3 cellular contexts compared by ENCODE assay signal in the genomic region with DNA sequence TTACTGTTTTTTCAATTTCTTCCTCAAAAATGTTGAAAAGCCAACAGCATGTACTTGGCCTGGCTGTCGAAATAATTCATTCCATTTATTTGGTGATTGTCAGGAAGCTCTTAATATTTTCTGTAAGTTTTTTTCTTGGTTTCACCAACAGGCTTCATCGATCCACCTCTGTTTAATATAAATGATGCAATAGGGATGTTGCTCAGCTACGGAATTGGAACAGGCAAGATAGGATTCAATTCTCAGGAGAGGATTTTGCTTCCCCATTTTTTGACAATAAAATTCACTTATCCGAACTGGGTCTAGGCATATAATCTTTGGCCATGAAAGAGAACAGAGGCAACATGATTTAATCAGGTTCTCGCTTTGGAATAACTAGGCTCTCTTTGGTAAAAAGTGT.
TF ChIP-seq lines count a peak whose summit lies in the region.

No MANE protein-coding gene starts in this region.

TF ChIP-seq in IMR-90, 13 proteins besides CTCF, POLR2A, EP300 and RAD21:
- no peak for TF ChIP-seq NFE2L2 (IDR thresholded peaks at IDR 0.05; ENCODE audit: low read depth, low read length)
- peak; percentile 33 for TF ChIP-seq CEBPB (IDR thresholded peaks at IDR 0.05; ENCODE audit: low read depth, low read length)

TF ChIP-seq in H1, 55 proteins besides CTCF, POLR2A, EP300 and RAD21:
- TF ChIP-seq CEBPB (IDR thresholded peaks at IDR 0.05; ENCODE audit: low read depth, low read length) (0 out of 2 replicates have a peak, but pooled peaks have one; percentile 8), TAF7 (optimal IDR thresholded peaks at IDR 0.05; ENCODE audit: borderline replicate concordance, low read depth, low read length) (no peak)

TF ChIP-seq in liver, 16 proteins besides CTCF, POLR2A, EP300 and RAD21:
- no peak for TF ChIP-seq SP1 (IDR thresholded peaks at IDR 0.05)
- no peak for TF ChIP-seq EGR1 (IDR thresholded peaks at IDR 0.05; ENCODE audit: low read depth in 2 of 2)
- TF ChIP-seq FOXA2 (IDR thresholded peaks at IDR 0.05): no peak
- TF ChIP-seq NR2F2 (IDR thresholded peaks at IDR 0.05): no peak
- peak; percentile 15 for TF ChIP-seq HNF4G (IDR thresholded peaks at IDR 0.05)
- TF ChIP-seq JUND (IDR thresholded peaks at IDR 0.05): peak in 1 of 2 donors; percentile 7
- TF ChIP-seq, protein P1, sequence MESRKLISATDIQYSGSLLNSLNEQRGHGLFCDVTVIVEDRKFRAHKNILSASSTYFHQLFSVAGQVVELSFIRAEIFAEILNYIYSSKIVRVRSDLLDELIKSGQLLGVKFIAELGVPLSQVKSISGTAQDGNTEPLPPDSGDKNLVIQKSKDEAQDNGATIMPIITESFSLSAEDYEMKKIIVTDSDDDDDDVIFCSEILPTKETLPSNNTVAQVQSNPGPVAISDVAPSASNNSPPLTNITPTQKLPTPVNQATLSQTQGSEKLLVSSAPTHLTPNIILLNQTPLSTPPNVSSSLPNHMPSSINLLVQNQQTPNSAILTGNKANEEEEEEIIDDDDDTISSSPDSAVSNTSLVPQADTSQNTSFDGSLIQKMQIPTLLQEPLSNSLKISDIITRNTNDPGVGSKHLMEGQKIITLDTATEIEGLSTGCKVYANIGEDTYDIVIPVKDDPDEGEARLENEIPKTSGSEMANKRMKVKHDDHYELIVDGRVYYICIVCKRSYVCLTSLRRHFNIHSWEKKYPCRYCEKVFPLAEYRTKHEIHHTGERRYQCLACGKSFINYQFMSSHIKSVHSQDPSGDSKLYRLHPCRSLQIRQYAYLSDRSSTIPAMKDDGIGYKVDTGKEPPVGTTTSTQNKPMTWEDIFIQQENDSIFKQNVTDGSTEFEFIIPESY (IDR thresholded peaks at IDR 0.05): peak; percentile 19
- TF ChIP-seq FOXA1 (IDR thresholded peaks at IDR 0.05): no peak
- TF ChIP-seq, protein P2, sequence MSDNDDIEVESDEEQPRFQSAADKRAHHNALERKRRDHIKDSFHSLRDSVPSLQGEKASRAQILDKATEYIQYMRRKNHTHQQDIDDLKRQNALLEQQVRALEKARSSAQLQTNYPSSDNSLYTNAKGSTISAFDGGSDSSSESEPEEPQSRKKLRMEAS (IDR thresholded peaks at IDR 0.05): peak; percentile 14
- TF ChIP-seq GABPA (IDR thresholded peaks at IDR 0.05 in 1 of 2, conservative IDR thresholded peaks at IDR 0.05 in 1 of 2): no peak
- TF ChIP-seq HNF4A (conservative IDR thresholded peaks at IDR 0.05): peak in 1 of 2 donors; percentile 25
- TF ChIP-seq TAF1 (conservative IDR thresholded peaks at IDR 0.05): no peak
- no peak for TF ChIP-seq RXRA (IDR thresholded peaks at IDR 0.05)
- TF ChIP-seq ATF3 (IDR thresholded peaks at IDR 0.05): peak; percentile 82
- TF ChIP-seq, protein P3, sequence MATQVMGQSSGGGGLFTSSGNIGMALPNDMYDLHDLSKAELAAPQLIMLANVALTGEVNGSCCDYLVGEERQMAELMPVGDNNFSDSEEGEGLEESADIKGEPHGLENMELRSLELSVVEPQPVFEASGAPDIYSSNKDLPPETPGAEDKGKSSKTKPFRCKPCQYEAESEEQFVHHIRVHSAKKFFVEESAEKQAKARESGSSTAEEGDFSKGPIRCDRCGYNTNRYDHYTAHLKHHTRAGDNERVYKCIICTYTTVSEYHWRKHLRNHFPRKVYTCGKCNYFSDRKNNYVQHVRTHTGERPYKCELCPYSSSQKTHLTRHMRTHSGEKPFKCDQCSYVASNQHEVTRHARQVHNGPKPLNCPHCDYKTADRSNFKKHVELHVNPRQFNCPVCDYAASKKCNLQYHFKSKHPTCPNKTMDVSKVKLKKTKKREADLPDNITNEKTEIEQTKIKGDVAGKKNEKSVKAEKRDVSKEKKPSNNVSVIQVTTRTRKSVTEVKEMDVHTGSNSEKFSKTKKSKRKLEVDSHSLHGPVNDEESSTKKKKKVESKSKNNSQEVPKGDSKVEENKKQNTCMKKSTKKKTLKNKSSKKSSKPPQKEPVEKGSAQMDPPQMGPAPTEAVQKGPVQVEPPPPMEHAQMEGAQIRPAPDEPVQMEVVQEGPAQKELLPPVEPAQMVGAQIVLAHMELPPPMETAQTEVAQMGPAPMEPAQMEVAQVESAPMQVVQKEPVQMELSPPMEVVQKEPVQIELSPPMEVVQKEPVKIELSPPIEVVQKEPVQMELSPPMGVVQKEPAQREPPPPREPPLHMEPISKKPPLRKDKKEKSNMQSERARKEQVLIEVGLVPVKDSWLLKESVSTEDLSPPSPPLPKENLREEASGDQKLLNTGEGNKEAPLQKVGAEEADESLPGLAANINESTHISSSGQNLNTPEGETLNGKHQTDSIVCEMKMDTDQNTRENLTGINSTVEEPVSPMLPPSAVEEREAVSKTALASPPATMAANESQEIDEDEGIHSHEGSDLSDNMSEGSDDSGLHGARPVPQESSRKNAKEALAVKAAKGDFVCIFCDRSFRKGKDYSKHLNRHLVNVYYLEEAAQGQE (IDR thresholded peaks at IDR 0.05): no peak
- TF ChIP-seq YY1 (IDR thresholded peaks at IDR 0.05): no peak
TF ChIP-seq in liver: peak in this region for 6.
